Comparison of ENCODE assay signal across 17 cellular contexts in the genomic region with DNA sequence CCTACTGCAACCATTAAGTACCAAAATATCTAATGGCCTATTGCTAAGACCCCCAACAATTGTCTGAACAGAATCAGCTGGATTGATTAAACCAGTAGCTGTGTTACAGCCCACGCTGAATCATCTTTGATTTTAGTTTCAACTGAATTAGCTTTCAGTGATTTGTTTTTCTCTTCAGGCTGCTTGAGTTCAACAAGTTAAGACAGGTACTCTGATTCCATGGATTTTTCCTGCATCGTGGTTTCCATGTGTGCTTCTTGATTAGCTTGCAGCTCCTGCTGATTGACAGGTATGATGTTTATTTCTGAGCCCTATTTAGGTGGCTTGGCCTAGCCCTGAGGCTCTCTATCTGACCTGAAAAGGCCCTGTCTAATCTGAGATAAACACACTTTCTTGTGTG.
DNase-seq lines count a peak whose midpoint lies in the region; FAIRE-seq and TF ChIP-seq lines count a peak whose summit lies in the region.
"Had no signal": no experiment of that assay in that cellular context is flagged by ENCODE, and none has a peak within 500 bp of the region (broad histone marks: within the 10 kb centered on the region; RNA-seq: fewer than 3 reads in every experiment).

No MANE protein-coding gene starts in this region.

- no peak overlapping the region for H3K27ac ChIP-seq in RWPE1
- H3K27ac ChIP-seq in astrocyte (ENCODE audit: low read depth, low read length) = no peak overlapping the region
- peak overlapping the region; percentile 29 for H3K27ac ChIP-seq in epithelial cell of prostate
- no peak overlapping the region for H3K27ac ChIP-seq in right atrium auricular region
- H3K27ac ChIP-seq: A549, C4-2B had no signal

- H3K4me1 ChIP-seq in astrocyte (ENCODE audit: insufficient read depth, low read length) (no peaks in the 10 kb centered on the region), right atrium auricular region (no peaks in the 10 kb centered on the region)
- H3K4me1 ChIP-seq: A549 had no signal

- H3K79me2 ChIP-seq in astrocyte (ENCODE audit: insufficient read depth, low read length) = no peaks in the 10 kb centered on the region

- H2AFZ ChIP-seq in astrocyte (ENCODE audit: low read depth, low read length) = no peak overlapping the region

- H3K27me3 Mint-ChIP-seq in astrocyte (ENCODE audit: low read depth, unreplicated experiment) = no peaks in the 10 kb centered on the region
- H3K27me3 Mint-ChIP-seq: CD4-positive, alpha-beta memory T cell had no signal

- H3K27ac Mint-ChIP-seq in astrocyte (ENCODE audit: unreplicated experiment) = no peak overlapping the region
- H3K27ac Mint-ChIP-seq: CD4-positive, alpha-beta memory T cell had no signal

- no peak for TF ChIP-seq CTCF in RWPE1 (conservative IDR thresholded peaks at IDR 0.05; ENCODE audit: low read depth)
- no peak for TF ChIP-seq CTCF in astrocyte (IDR thresholded peaks at IDR 0.05; ENCODE audit: insufficient read depth, low read depth, low read length)
- TF ChIP-seq CTCF in right atrium auricular region (IDR thresholded peaks at IDR 0.05) = no peak

- no peak overlapping the region for H3K4me3 Mint-ChIP-seq in astrocyte (ENCODE audit: unreplicated experiment)
- H3K4me3 Mint-ChIP-seq: CD4-positive, alpha-beta memory T cell; H9 had no signal

- H3K4me3 ChIP-seq in astrocyte (ENCODE audit: insufficient read depth, low read depth, low read length) (no peak overlapping the region), right atrium auricular region (no peak overlapping the region)
- H3K4me3 ChIP-seq: A549 had no signal

- peak; percentile 95 for FAIRE-seq in astrocyte (lab: Jason Lieb, UNC)
- FAIRE-seq: A549, H1, HTR-8/SVneo had no signal

- no peaks in the 10 kb centered on the region for H4K20me1 ChIP-seq in astrocyte (ENCODE audit: insufficient read depth, low read length)

- H3K4me1 Mint-ChIP-seq in astrocyte (ENCODE audit: low read depth, unreplicated experiment) = no peaks in the 10 kb centered on the region
- H3K4me1 Mint-ChIP-seq: CD4-positive, alpha-beta memory T cell had no signal

- H3K36me3 Mint-ChIP-seq in astrocyte (ENCODE audit: low read depth, unreplicated experiment) = no peaks in the 10 kb centered on the region
- H3K36me3 Mint-ChIP-seq: CD4-positive, alpha-beta memory T cell had no signal

- no peaks in the 10 kb centered on the region for H3K9me3 ChIP-seq in astrocyte (ENCODE audit: insufficient read depth, low read depth, low read length)
- H3K9me3 ChIP-seq in right atrium auricular region = no peaks in the 10 kb centered on the region
- H3K9me3 ChIP-seq: A549 had no signal

- POLR2A ChIA-PET in RWPE1 (lab: Yijun Ruan, JAX; ENCODE audit: low non-redundant PET) = no interaction called here

- DNase-seq in RWPE1 (ENCODE audit: low spot score) (peak; percentile 49), astrocyte (ENCODE audit: low read depth) (no peak), epithelial cell of prostate (ENCODE audit: low read depth, low spot score) (no peak), T-helper 2 cell (no peak), NCI-H2081 (lab: John Stamatoyannopoulos, UW) (no peak), right atrium auricular region (ENCODE audit: low spot score) (no peak)
- DNase-seq: AML-193; CD4-positive, alpha-beta memory T cell; DMS153; DMS79; GDM1; H9; IMR-90 had no signal

- H3K27me3 ChIP-seq in astrocyte (ENCODE audit: insufficient read depth, low read length) (no peaks in the 10 kb centered on the region), right atrium auricular region (no peaks in the 10 kb centered on the region)

- H3K9me3 Mint-ChIP-seq in astrocyte (ENCODE audit: unreplicated experiment) = no peaks in the 10 kb centered on the region
- H3K9me3 Mint-ChIP-seq: CD4-positive, alpha-beta memory T cell; H9 had no signal

- H3K36me3 ChIP-seq in astrocyte (ENCODE audit: insufficient read depth, low read length) = no peaks in the 10 kb centered on the region
- no peaks in the 10 kb centered on the region for H3K36me3 ChIP-seq in right atrium auricular region

- no peak overlapping the region for H3K9ac ChIP-seq in astrocyte (ENCODE audit: low read length)

- CTCF ChIA-PET in RWPE1 (lab: Yijun Ruan, JAX) = no interaction called here

- no peak overlapping the region for H3K4me2 ChIP-seq in astrocyte (ENCODE audit: low read length)
- H3K4me2 ChIP-seq: A549 had no signal
